ENCODE assay signal across 9 cellular contexts in genomic region chr6:42402184-42402583, GRCh38. TPM values are rescaled to one million over a fixed set of nuclear protein-coding genes. Genes with fewer than 3 reads are reported as not detected.
DNase-seq lines count a peak whose midpoint lies in the region; ATAC-seq and TF ChIP-seq lines count a peak whose summit lies in the region.
"Had no signal": no experiment of that assay in that cellular context is flagged by ENCODE, and none has a peak within 500 bp of the region (broad histone marks: within the 10 kb centered on the region; RNA-seq: fewer than 3 reads in every experiment).

No MANE protein-coding gene starts in this region.

- peaks cover 0 to 8% (median 7%) of the 10 kb centered on the region in 3 donors for H3K36me3 Mint-ChIP-seq in naive thymus-derived CD8-positive, alpha-beta T cell
- H3K36me3 Mint-ChIP-seq: IgD-negative memory B cell had no signal

- POLR2A ChIA-PET in naive thymus-derived CD8-positive, alpha-beta T cell (lab: Charles Lee) = interaction anchor here (0.8 to 6.8 kb wide), 5 partner anchors 11 to 50 kb away, joined by 3 to 81 read pairs (median 10); partner anchors contain the start of gene TRERF1

- no peaks in the 10 kb centered on the region for H3K9me3 Mint-ChIP-seq in naive thymus-derived CD8-positive, alpha-beta T cell
- H3K9me3 Mint-ChIP-seq: IgD-negative memory B cell had no signal

- TF ChIP-seq CTCF in dorsolateral prefrontal cortex (IDR thresholded peaks at IDR 0.05 in 54 of 56, conservative IDR thresholded peaks at IDR 0.05 in 2 of 56; ENCODE audit: low read depth in 1 of 56, partially characterized antibody in 56 of 56) = no peak

- no peaks in the 10 kb centered on the region for H3K27me3 ChIP-seq in dorsolateral prefrontal cortex

- peak overlapping the region in 9 of 10 donors; percentile 29 to 93 (median 75) for H3K27ac Mint-ChIP-seq in naive thymus-derived CD8-positive, alpha-beta T cell
- H3K27ac Mint-ChIP-seq: IgD-negative memory B cell had no signal

- no peak overlapping the region for H3K4me3 ChIP-seq in dorsolateral prefrontal cortex

- H3K4me3 Mint-ChIP-seq in naive thymus-derived CD8-positive, alpha-beta T cell = peak overlapping the region in 7 of 10 donors; percentile 7 to 78 (median 26)

- DNase-seq in GM19238 (ENCODE audit: insufficient read length, low spot score) (peak; percentile 23), epidermal melanocyte (ENCODE audit: insufficient read length, low spot score) (no peak), dorsolateral prefrontal cortex (no peak), ecto neural progenitor cell (ENCODE audit: low spot score) (no peak), NCI-H1694 (lab: John Stamatoyannopoulos, UW) (no peak)
- peak; percentile 63 for DNase-seq in activated CD8-positive, alpha-beta memory T cell treated with anti-CD3 and anti-CD28 coated beads, Interleukin-2, amount 50 U/mL, for 48 hours
- DNase-seq in naive thymus-derived CD8-positive, alpha-beta T cell = no peak

- intact Hi-C loops in dorsolateral prefrontal cortex (cut with DNase I) = no loop called here

- no peak overlapping the region for H3K27ac ChIP-seq in dorsolateral prefrontal cortex

- H3K4me1 Mint-ChIP-seq in naive thymus-derived CD8-positive, alpha-beta T cell = peaks cover 46 to 91% (median 87%) of the 10 kb centered on the region in 4 donors

- peak; percentile 70 for ATAC-seq in HG03342 (IDR thresholded peaks at IDR 0.05; ENCODE audit: unreplicated experiment)
- peak; percentile 49 to 72 for ATAC-seq in naive thymus-derived CD8-positive, alpha-beta T cell

- H3K27me3 Mint-ChIP-seq in naive thymus-derived CD8-positive, alpha-beta T cell = no peaks in the 10 kb centered on the region

RNA-seq across cellular contexts. Expression of gene TRERF1, which starts 49.5 kb away (rescaled TPM):
- 10 to 100 TPM; 17.5 to 18.2 TPM for total RNA-seq in naive thymus-derived CD8-positive, alpha-beta T cell
- 1 to 10 TPM; 3.8 to 7.1 (median 5.4) TPM for polyA plus RNA-seq in naive thymus-derived CD8-positive, alpha-beta T cell
- 10 to 100 TPM in 105 of 120 experiments, 1 to 10 TPM in 15; 4.2 to 21.8 (median 13.7) TPM for total RNA-seq in dorsolateral prefrontal cortex

Comparison
In these comparisons a context has a peak if more than half of its experiments do, and no peak if none do; other contexts are left out.
1. DNase-seq: peak in GM19238 (single experiment) and activated CD8-positive, alpha-beta memory T cell treated with anti-CD3 and anti-CD28 coated beads, Interleukin-2, amount 50 U/mL, for 48 hours (single experiment); none in naive thymus-derived CD8-positive, alpha-beta T cell (0 of 10), epidermal melanocyte (single experiment), dorsolateral prefrontal cortex (0 of 10), ecto neural progenitor cell (single experiment) and NCI-H1694 (single experiment).